Comparison of ENCODE assay signal across 9 cellular contexts in the genomic region with DNA sequence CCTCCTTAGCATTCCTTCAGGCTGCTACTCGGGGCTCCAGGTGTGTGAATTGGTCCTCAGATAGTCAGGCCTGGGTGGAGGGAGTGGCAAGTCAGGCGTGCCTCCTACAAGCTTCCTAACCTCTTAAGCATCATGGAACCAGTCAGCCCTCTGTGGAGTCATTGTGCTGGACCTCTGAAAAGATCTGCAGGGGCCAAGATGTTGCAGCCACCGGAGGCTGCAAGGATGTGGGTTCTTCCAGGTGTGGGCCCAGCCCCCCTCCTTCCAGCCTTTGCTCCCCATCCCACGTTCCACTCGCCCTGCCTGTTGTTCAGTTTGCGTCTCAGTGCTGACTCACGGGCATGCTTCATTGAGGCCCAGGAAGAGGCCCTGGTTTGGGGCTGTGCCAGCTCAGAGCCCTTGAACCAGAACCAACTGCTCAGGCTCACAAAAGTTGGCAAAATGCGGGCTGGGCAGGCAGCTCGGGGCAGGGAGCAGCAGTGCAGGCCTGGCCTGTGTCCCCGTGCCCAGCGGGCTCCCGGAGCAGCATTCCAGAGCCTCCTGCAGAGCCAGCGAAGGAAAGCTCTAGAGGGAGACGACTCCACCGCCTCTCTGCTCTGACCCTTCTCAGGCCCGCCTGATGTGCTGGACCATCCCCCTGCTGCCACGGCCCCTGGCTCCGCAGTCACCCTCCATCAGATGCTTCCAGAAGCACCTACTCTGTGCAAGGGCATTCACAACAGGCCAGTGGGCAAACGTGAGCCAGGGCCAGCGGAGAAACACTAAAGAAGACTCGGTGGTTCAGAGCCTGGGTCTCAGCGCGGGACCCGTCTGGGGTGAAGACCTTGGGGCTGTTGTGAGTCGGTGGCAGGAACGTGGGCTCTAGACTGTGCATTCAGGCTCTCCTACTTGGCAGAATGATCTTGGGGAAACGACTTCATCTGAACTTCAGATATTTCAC. TPM values are rescaled to one million over a fixed set of nuclear protein-coding genes. Genes with fewer than 3 reads are reported as not detected.
DNase-seq lines count a peak whose midpoint lies in the region; ATAC-seq and TF ChIP-seq lines count a peak whose summit lies in the region.
"Had no signal": no experiment of that assay in that cellular context is flagged by ENCODE, and none has a peak within 500 bp of the region (broad histone marks: within the 10 kb centered on the region; RNA-seq: fewer than 3 reads in every experiment).

No MANE protein-coding gene starts in this region.

- H3K9ac ChIP-seq in colonic mucosa (ENCODE audit: low read depth in 2 of 2, low read length in 2 of 2): peak overlapping the region; percentile 47 to 56
- H3K9ac ChIP-seq in mesenchymal stem cell (ENCODE audit: low read length): peak overlapping the region; percentile 80

- DNase-seq in NCI-H2107 (lab: John Stamatoyannopoulos, UW): peak; percentile 54
- DNase-seq in activated CD4-positive, alpha-beta T cell treated with anti-CD3 and anti-CD28 coated beads, Interleukin-2, amount 50 U/mL, for 4 hours: peak; percentile 72 to 74
- peak; percentile 77 for DNase-seq in colonic mucosa
- peak; percentile 83 for DNase-seq in mesenchymal stem cell
- DNase-seq in stimulated activated CD8-positive, alpha-beta memory T cell treated with anti-CD3 and anti-CD28 coated beads, Interleukin-15, amount 100 ng/mL, for 24 hours (ENCODE audit: low read depth): peak; percentile 41
- DNase-seq: natural killer cell had no signal

- H4K91ac ChIP-seq in mesenchymal stem cell (ENCODE audit: low read length): peak overlapping the region; percentile 91

- H3K79me1 ChIP-seq in mesenchymal stem cell (replicated peaks; ENCODE audit: low read length, poor library complexity, severe bottlenecking): peaks cover 34% of the 10 kb centered on the region

- H3K27ac ChIP-seq in colonic mucosa (peak overlapping the region; percentile 59), mesenchymal stem cell (ENCODE audit: low read length, poor library complexity, severe bottlenecking) (peak overlapping the region; percentile 77)

- H3K23ac ChIP-seq in mesenchymal stem cell (ENCODE audit: low read length in 2 of 2): peak overlapping the region in 1 of 2 experiments; percentile 40

- no peak for TF ChIP-seq CTCF in colonic mucosa (IDR thresholded peaks at IDR 0.05)

- ATAC-seq in GM21423 (IDR thresholded peaks at IDR 0.05; ENCODE audit: unreplicated experiment) (peak; percentile 36), HG03439 (IDR thresholded peaks at IDR 0.05; ENCODE audit: unreplicated experiment) (no peak), HG02938 (IDR thresholded peaks at IDR 0.05; ENCODE audit: unreplicated experiment) (no peak)

- H3K4me1 ChIP-seq in colonic mucosa (peaks cover 26% of the 10 kb centered on the region), mesenchymal stem cell (ENCODE audit: control insufficient read depth, insufficient read depth, low read depth, low read length) (peaks cover 45% of the 10 kb centered on the region)

- peak overlapping the region; percentile 33 to 87 for H2BK12ac ChIP-seq in mesenchymal stem cell (ENCODE audit: low read length in 2 of 2)

- peak overlapping the region in 1 of 2 experiments; percentile 19 for H3K14ac ChIP-seq in mesenchymal stem cell (ENCODE audit: low read length in 2 of 2)

- no peak overlapping the region for H3K4me3 ChIP-seq in colonic mucosa
- peak overlapping the region in 1 of 2 experiments; percentile 34 for H3K4me3 ChIP-seq in mesenchymal stem cell (ENCODE audit: insufficient read depth in 1 of 2, low read depth in 1 of 2, low read length in 2 of 2)

- H3K18ac ChIP-seq in mesenchymal stem cell (ENCODE audit: low read depth in 1 of 2, low read length in 2 of 2): peak overlapping the region; percentile 79 to 93

- H2BK120ac ChIP-seq in mesenchymal stem cell (ENCODE audit: low read depth, low read length): peak overlapping the region; percentile 21

- H4K8ac ChIP-seq in mesenchymal stem cell (ENCODE audit: low read length): peak overlapping the region; percentile 52

- H3K4me2 ChIP-seq in mesenchymal stem cell (ENCODE audit: low read length, poor library complexity, severe bottlenecking): peak overlapping the region; percentile 32

- intact Hi-C loops in colonic mucosa (cut with DNase I): no loop called here

- H2AFZ ChIP-seq in mesenchymal stem cell (ENCODE audit: low read depth, low read length): peak overlapping the region; percentile 29

- no peaks in the 10 kb centered on the region for H3K9me3 ChIP-seq in colonic mucosa
- no peaks in the 10 kb centered on the region for H3K9me3 ChIP-seq in mesenchymal stem cell (ENCODE audit: control insufficient read depth, low read length)

- WGBS in mesenchymal stem cell: 69% methylated on average over 26 of the region's 27 CpGs

- H2BK15ac ChIP-seq in mesenchymal stem cell (ENCODE audit: low read depth, poor library complexity, severe bottlenecking): peak overlapping the region; percentile 90

- H2BK5ac ChIP-seq in mesenchymal stem cell (ENCODE audit: low read depth, low read length, poor library complexity, severe bottlenecking): peak overlapping the region; percentile 22

- peak overlapping the region; percentile 73 for H2AK5ac ChIP-seq in mesenchymal stem cell (ENCODE audit: low read length, severe bottlenecking)

- peak overlapping the region; percentile 8 to 66 for H3K4ac ChIP-seq in mesenchymal stem cell (ENCODE audit: low read depth in 1 of 2, low read length in 2 of 2)

- no peaks in the 10 kb centered on the region for H3K27me3 ChIP-seq in colonic mucosa
- H3K27me3 ChIP-seq in mesenchymal stem cell (ENCODE audit: control insufficient read depth in 1 of 2, insufficient read depth in 1 of 2, low read length in 2 of 2): peaks cover 0 to 12% of the 10 kb centered on the region in 2 experiments

- no peaks in the 10 kb centered on the region for H3K36me3 ChIP-seq in colonic mucosa
- peaks cover 6 to 38% of the 10 kb centered on the region in 2 experiments for H3K36me3 ChIP-seq in mesenchymal stem cell (ENCODE audit: control insufficient read depth in 1 of 2, insufficient read depth in 2 of 2, low read depth in 1 of 2, low read length in 2 of 2)

RNA-seq across cellular contexts. Expression of a gene that starts 7.5 kb away (rescaled TPM):
- 100 to 1,000 TPM in 1 of 2 donors, 10 to 100 TPM in 1; 31.4 to 105 TPM for total RNA-seq in colonic mucosa
- polyA plus RNA-seq in mesenchymal stem cell (2013, experiment 1 of 2): 0.32 TPM
- 0.21 TPM for polyA plus RNA-seq in mesenchymal stem cell (2013, experiment 2 of 2)

RNA-seq across cellular contexts. Expression of a gene that starts 39.3 kb away (rescaled TPM):
- total RNA-seq in colonic mucosa: 1 to 10 TPM; 4.3 to 9.9 TPM
- 9.1 TPM for polyA plus RNA-seq in mesenchymal stem cell (2013, experiment 1 of 2)
- 7.8 TPM for polyA plus RNA-seq in mesenchymal stem cell (2013, experiment 2 of 2)
